In the genomic region with DNA sequence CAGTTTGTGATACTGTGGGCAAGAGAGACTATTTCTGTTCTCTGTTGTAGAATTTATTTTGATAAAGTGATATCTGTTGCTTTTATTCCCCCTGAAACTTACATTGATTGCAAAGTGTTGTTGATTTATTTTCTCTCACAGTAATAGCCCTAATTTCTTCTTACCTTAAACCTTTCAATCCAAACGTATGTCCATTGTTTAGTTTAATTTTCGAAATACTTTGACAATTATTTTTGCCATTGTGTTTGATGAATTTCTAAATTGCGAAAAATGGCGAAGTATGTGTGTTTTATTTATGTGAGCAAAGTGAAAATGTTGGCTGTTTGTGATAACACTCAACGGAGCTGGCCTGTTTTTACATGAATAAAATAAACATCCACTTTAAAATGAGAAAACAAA, we compare ENCODE assay signal across 1 cellular context.
TF ChIP-seq lines count a peak whose summit lies in the region.

No MANE protein-coding gene starts in this region.

TF ChIP-seq in H1, 55 proteins besides CTCF, POLR2A, EP300 and RAD21:
- TF ChIP-seq TEAD4 (IDR thresholded peaks at IDR 0.05; ENCODE audit: low read depth, low read length) (no peak), SAP30 (IDR thresholded peaks at IDR 0.05; ENCODE audit: insufficient read depth, insufficient replicate concordance, low read length) (no peak), ATF2 (IDR thresholded peaks at IDR 0.05; ENCODE audit: low read length) (no peak), CHD2 (IDR thresholded peaks at IDR 0.05; ENCODE audit: low read length) (no peak), CTBP2 (IDR thresholded peaks at IDR 0.05; ENCODE audit: borderline replicate concordance, insufficient read depth, insufficient read length, low read length) (no peak), SP1 (IDR thresholded peaks at IDR 0.05; ENCODE audit: low read depth, low read length) (no peak)
